Comparison of ENCODE assay signal across 16 cellular contexts in genomic region chr12:101963703-101964102, GRCh38.
"Had no signal": no experiment of that assay in that cellular context is flagged by ENCODE, and none has a peak within 500 bp of the region (broad histone marks: within the 10 kb centered on the region; RNA-seq: fewer than 3 reads in every experiment).

No MANE protein-coding gene starts in this region.

- H3K9me3 ChIP-seq: neutrophil, uterus had no signal

- H3K27ac ChIP-seq: neutrophil, uterus had no signal

- H3K4me3 ChIP-seq: lung, uterus had no signal

- ATAC-seq: activated T-cell treated with anti-CD3 and anti-CD28 coated beads, Interleukin-2, amount 50 U/mL, for 72 hours; naive thymus-derived CD4-positive, alpha-beta T cell; sciatic nerve; stimulated activated naive CD8-positive, alpha-beta T cell treated with anti-CD3 and anti-CD28 coated beads, Interleukin-15, Interleukin-2, amounts not matched to agents 100 U/mL and 50 U/mL, for 24 hours; T-helper 17 cell had no signal

- H3K27me3 ChIP-seq: neutrophil, uterus had no signal

- H3K36me3 ChIP-seq: neutrophil, uterus had no signal

- H3K4me1 ChIP-seq: uterus had no signal

- DNase-seq: activated CD4-positive, alpha-beta memory T cell treated with anti-CD3 and anti-CD28 coated beads for 36 hours; activated CD8-positive, alpha-beta memory T cell treated with anti-CD3 and anti-CD28 coated beads, Interleukin-2, amount 50 U/mL, for 4 hours; activated gamma-delta T cell treated with Interleukin-2 at 50 U/mL for 16 hours; activated naive CD8-positive, alpha-beta T cell treated with anti-CD3 and anti-CD28 coated beads for 36 hours; activated T-cell treated with anti-CD3 and anti-CD28 coated beads, Interleukin-2, amount 50 U/mL, for 72 hours; cerebellar nuclear complex; glutamatergic neuron; midbrain; naive thymus-derived CD4-positive, alpha-beta T cell; stimulated activated CD4-positive, alpha-beta T cell treated with anti-CD3 and anti-CD28 coated beads, Interleukin-12 subunit alpha, Interleukin-12 subunit beta, amount 100 ng/mL, for 4 hours; stimulated activated naive CD8-positive, alpha-beta T cell treated with anti-CD3 and anti-CD28 coated beads, Interleukin-15, Interleukin-2, amounts not matched to agents 100 U/mL and 50 U/mL, for 24 hours; T-helper 17 cell; uterus had no signal
